In the genomic region with DNA sequence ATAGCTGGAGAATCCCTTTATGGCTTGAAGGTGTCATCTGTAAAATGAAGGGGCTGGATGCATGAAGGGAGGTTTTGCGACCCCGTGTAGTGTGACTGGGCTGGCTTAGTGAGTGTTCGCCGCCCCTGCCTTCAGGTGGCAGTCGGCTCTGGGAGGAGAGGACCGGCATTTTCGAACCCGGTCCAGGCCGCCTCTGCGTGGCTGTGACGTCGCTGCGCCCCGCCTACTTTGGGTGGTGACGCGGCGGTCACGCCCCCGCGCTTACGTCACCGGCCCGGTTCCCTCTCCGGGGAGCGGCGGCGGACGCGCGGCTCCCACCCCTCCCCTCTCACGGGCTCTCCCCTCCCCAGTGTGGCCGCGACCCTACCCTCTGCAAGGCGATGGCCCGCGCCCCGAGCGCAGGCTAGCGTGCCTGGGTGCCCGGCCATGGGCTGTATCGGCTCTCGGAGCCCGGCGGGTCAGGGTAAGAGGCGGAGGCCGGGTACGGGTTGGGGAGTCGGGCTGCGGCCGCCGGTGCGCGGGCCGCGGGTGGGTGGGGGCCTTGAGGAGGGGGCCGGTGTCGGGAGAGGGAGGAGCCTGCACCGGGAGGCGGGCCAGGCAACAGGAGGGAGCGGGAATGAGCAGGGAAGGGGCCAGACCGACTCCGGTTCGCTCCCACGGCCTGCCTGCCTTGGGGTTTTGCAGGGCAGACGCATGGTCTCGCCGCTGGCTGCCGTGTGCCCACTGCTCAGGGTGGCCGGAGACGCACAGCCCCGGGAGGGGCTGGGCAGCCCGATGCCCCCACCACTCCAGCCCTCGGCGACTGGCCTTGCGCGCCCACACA, we compare ENCODE assay signal across 8 cellular contexts. TPM values are rescaled to one million over a fixed set of nuclear protein-coding genes. Genes with fewer than 3 reads are reported as not detected.
DNase-seq lines count a peak whose midpoint lies in the region; ATAC-seq and TF ChIP-seq lines count a peak whose summit lies in the region.

No MANE protein-coding gene starts in this region.

- H3K9me3 ChIP-seq in NT2/D1 (ENCODE audit: insufficient read depth, low read length) = no peaks in the 10 kb centered on the region
- H3K9me3 ChIP-seq in mucosa of descending colon = no peaks in the 10 kb centered on the region

- TF ChIP-seq CTCF in epithelial cell of esophagus (IDR thresholded peaks at IDR 0.05; ENCODE audit: insufficient read depth, low read depth, low read length, missing control alignments) = no peak
- TF ChIP-seq CTCF in mucosa of descending colon (IDR thresholded peaks at IDR 0.05) = no peak

- H3K36me3 ChIP-seq in NT2/D1 (ENCODE audit: insufficient read depth, insufficient read length, low read length) = peaks cover 69% of the 10 kb centered on the region
- H3K36me3 ChIP-seq in mucosa of descending colon (ENCODE audit: low read depth) = peaks cover 17% of the 10 kb centered on the region

- peaks cover 16% of the 10 kb centered on the region for H3K4me1 ChIP-seq in NT2/D1 (ENCODE audit: insufficient read depth, insufficient read length)
- H3K4me1 ChIP-seq in mucosa of descending colon (ENCODE audit: low read depth) = peaks cover 17% of the 10 kb centered on the region

- intact Hi-C loops in mucosa of descending colon (cut with DNase I, micrococcal nuclease) = no loop called here

- H3K4me3 ChIP-seq in NT2/D1 (ENCODE audit: insufficient read length, low read depth) = peak overlapping the region; percentile 90
- H3K4me3 ChIP-seq in epithelial cell of esophagus (ENCODE audit: low read length) = peak overlapping the region; percentile 75
- peak overlapping the region; percentile 46 for H3K4me3 ChIP-seq in mucosa of descending colon

- H3K27me3 ChIP-seq in NT2/D1 (ENCODE audit: insufficient read depth, insufficient read length) = no peaks in the 10 kb centered on the region

- H3K9ac ChIP-seq in NT2/D1 (ENCODE audit: insufficient read length, low read depth) = peak overlapping the region; percentile 96

- DNase-seq in AG20443 (ENCODE audit: low spot score) (peak; percentile 91), GM19238 (ENCODE audit: insufficient read length, low spot score) (peak; percentile 80), NT2/D1 (ENCODE audit: low read depth, low spot score) (peak; percentile 85), activated T-cell treated with anti-CD3 and anti-CD28 coated beads for 24 hours (ENCODE audit: low read depth) (peak; percentile 82), epithelial cell of esophagus (ENCODE audit: low read depth) (peak; percentile 80), mucosa of descending colon (peak; percentile 89 to 95 (median 94))
- peak; percentile 78 to 84 for DNase-seq in stimulated activated CD8-positive, alpha-beta memory T cell treated with anti-CD3 and anti-CD28 coated beads, Interleukin-4, amount 100 ng/mL, for 1 hour (ENCODE audit: low read depth in 2 of 2, low spot score in 1 of 2)

- ATAC-seq in HG03558 (IDR thresholded peaks at IDR 0.05; ENCODE audit: extremely low read depth, unreplicated experiment) (peak; percentile 38), mucosa of descending colon (peak; percentile 91)

RNA-seq across cellular contexts. Expression of a gene that starts 1.5 kb away (rescaled TPM):
- 10 to 100 TPM; 14.1 to 29.8 (median 16.4) TPM for total RNA-seq in mucosa of descending colon

RNA-seq across cellular contexts. Expression of a gene that starts 21.5 kb away (rescaled TPM):
- 100 to 1,000 TPM; 256 to 305 (median 267) TPM for total RNA-seq in mucosa of descending colon

RNA-seq across cellular contexts. Expression of a gene that starts 25.5 kb away (rescaled TPM):
- 100 to 1,000 TPM in 1 of 3 donors, 10 to 100 TPM in 2; 31.1 to 105 (median 72.0) TPM for total RNA-seq in mucosa of descending colon

RNA-seq across cellular contexts. Expression of a gene that starts 25.6 kb away (rescaled TPM):
- total RNA-seq in mucosa of descending colon = 100 to 1,000 TPM in 1 of 3 donors, 10 to 100 TPM in 2; 87.8 to 126 (median 90.1) TPM

RNA-seq across cellular contexts. Expression of a gene that starts 36.8 kb away (rescaled TPM):
- 100 to 1,000 TPM; 160 to 223 (median 176) TPM for total RNA-seq in mucosa of descending colon

Comparison
In these comparisons a context has a peak if more than half of its experiments do, and no peak if none do; other contexts are left out.
1. Peak in every context shown above with its lines: DNase-seq, ATAC-seq and H3K4me3 ChIP-seq.